Comparison of ENCODE assay signal across 1 cellular context in genomic region chr6:32190946-32191677, GRCh38.
TF ChIP-seq lines count a peak whose summit lies in the region.

No MANE protein-coding gene starts in this region.

TF ChIP-seq in H1, 55 proteins besides CTCF, POLR2A, EP300 and RAD21:
- no peak for TF ChIP-seq NRF1 (IDR thresholded peaks at IDR 0.05; ENCODE audit: low read depth, low read length)
- TF ChIP-seq TBP (IDR thresholded peaks at IDR 0.05; ENCODE audit: low read depth, low read length) = no peak
- TF ChIP-seq E2F6 (IDR thresholded peaks at IDR 0.05) = no peak
- no peak for TF ChIP-seq JUN (IDR thresholded peaks at IDR 0.05; ENCODE audit: low read depth, low read length)
- TF ChIP-seq BACH1 (IDR thresholded peaks at IDR 0.05; ENCODE audit: low read length) = no peak
- TF ChIP-seq ATF3 (IDR thresholded peaks at IDR 0.05; ENCODE audit: insufficient read depth, low read depth, low read length) = no peak
- TF ChIP-seq POLR2AphosphoS5 (IDR thresholded peaks at IDR 0.05; ENCODE audit: low read depth, low read length) = no peak
- TF ChIP-seq FOSL1 (IDR thresholded peaks at IDR 0.05; ENCODE audit: insufficient read depth, low read depth, low read length) = no peak
- no peak for TF ChIP-seq CREB1 (IDR thresholded peaks at IDR 0.05)
- TF ChIP-seq ASH2L (IDR thresholded peaks at IDR 0.05; ENCODE audit: low read length) = no peak
- no peak for TF ChIP-seq KDM4A (IDR thresholded peaks at IDR 0.05; ENCODE audit: low read depth, low read length, severe bottlenecking)
- TF ChIP-seq BRCA1 (IDR thresholded peaks at IDR 0.05; ENCODE audit: low read depth, low read length) = no peak
- no peak for TF ChIP-seq CBX5 (IDR thresholded peaks at IDR 0.05; ENCODE audit: low read depth, low read length)
- TF ChIP-seq POU5F1 (IDR thresholded peaks at IDR 0.05; ENCODE audit: low read depth, low read length) = no peak
- TF ChIP-seq EGR1 (IDR thresholded peaks at IDR 0.05; ENCODE audit: borderline replicate concordance, low read depth, low read length) = no peak
- no peak for TF ChIP-seq JUND (IDR thresholded peaks at IDR 0.05; ENCODE audit: low read length)
- TF ChIP-seq GABPA (IDR thresholded peaks at IDR 0.05; ENCODE audit: borderline replicate concordance, insufficient read depth, low read length) = no peak
- no peak for TF ChIP-seq CHD1 (IDR thresholded peaks at IDR 0.05; ENCODE audit: low read depth, low read length)
- no peak for TF ChIP-seq ZNF274 (IDR thresholded peaks at IDR 0.05; ENCODE audit: borderline replicate concordance, extremely low read depth, low read length)
